ENCODE assay signal across 8 cellular contexts in the genomic region with DNA sequence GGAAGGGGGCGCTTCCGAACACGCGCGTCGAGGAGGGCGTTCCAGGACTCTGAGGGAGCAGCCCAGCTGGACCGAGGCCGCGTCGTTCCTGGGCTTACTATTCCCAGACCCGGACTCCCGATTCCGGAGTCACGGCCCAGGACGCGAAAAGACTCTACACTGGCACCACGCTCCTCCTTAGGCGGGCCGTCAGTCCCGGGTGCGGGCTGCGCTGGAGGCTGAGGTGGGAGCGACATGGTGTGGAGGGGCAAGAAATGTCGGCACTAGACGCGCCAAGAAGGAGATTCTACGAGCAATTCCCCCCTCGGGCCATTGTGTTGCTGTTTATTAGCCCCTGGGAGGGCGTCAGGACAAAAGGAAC. TPM values are rescaled to one million over a fixed set of nuclear protein-coding genes. Genes with fewer than 3 reads are reported as not detected.
DNase-seq lines count a peak whose midpoint lies in the region; ATAC-seq, FAIRE-seq and TF ChIP-seq lines count a peak whose summit lies in the region.

No MANE protein-coding gene starts in this region.

- H3K27ac ChIP-seq in keratinocyte (ENCODE audit: control insufficient read depth, insufficient read depth, low read length) (no peak overlapping the region), stomach (peak overlapping the region in 1 of 5 donors; percentile 15)

- H3K4me3 ChIP-seq in astrocyte of the cerebellum (ENCODE audit: low read depth, low read length): peak overlapping the region; percentile 66
- peak overlapping the region; percentile 70 to 88 (median 78) for H3K4me3 ChIP-seq in keratinocyte (ENCODE audit: control insufficient read depth in 2 of 3, extremely low read depth in 1 of 3, insufficient read depth in 2 of 3, low read depth in 1 of 3, low read length in 3 of 3)
- H3K4me3 ChIP-seq in stomach: peak overlapping the region; percentile 59 to 82 (median 72)

- H3K36me3 ChIP-seq in keratinocyte (ENCODE audit: control insufficient read depth in 2 of 2, extremely low read depth in 1 of 2, insufficient read depth in 2 of 2, low read length in 2 of 2) (no peaks in the 10 kb centered on the region), stomach (no peaks in the 10 kb centered on the region)

- FAIRE-seq in keratinocyte (lab: Jason Lieb, UNC): no peak

- 1 to 5% (median 3%) methylated on average over 18 to 30 of the region's 30 CpGs for WGBS in stomach, 5 donors

- H3K27me3 ChIP-seq in keratinocyte (ENCODE audit: control insufficient read depth, extremely low read depth, insufficient read depth, low read length): no peaks in the 10 kb centered on the region
- H3K27me3 ChIP-seq in stomach: peaks cover 0 to 14% (median 4%) of the 10 kb centered on the region in 3 donors

- ATAC-seq in GM19372 (IDR thresholded peaks at IDR 0.05; ENCODE audit: low read depth, unreplicated experiment) (peak; percentile 10), HG03439 (IDR thresholded peaks at IDR 0.05; ENCODE audit: unreplicated experiment) (peak; percentile 26), GM18519 (IDR thresholded peaks at IDR 0.05; ENCODE audit: low FRiP score, unreplicated experiment) (no peak)

- peak overlapping the region; percentile 56 for H3K9ac ChIP-seq in keratinocyte (ENCODE audit: control insufficient read depth, extremely low read depth, insufficient read depth, low read length)

- H2AFZ ChIP-seq in keratinocyte (ENCODE audit: control insufficient read depth, low read length): peak overlapping the region; percentile 89

- no peaks in the 10 kb centered on the region for H4K20me1 ChIP-seq in keratinocyte (ENCODE audit: control insufficient read depth, extremely low read depth, insufficient read depth, low read length)

- no peaks in the 10 kb centered on the region for H3K79me2 ChIP-seq in keratinocyte (ENCODE audit: control insufficient read depth, insufficient read depth, low read length)

- intact Hi-C loops in stomach (cut with DNase I; ENCODE audit: low total_unique reads): no loop called here

- H3K9me3 ChIP-seq in keratinocyte (ENCODE audit: control insufficient read depth, low read depth, low read length) (no peaks in the 10 kb centered on the region), stomach (no peaks in the 10 kb centered on the region)

- dilution Hi-C loops in keratinocyte (cut with MboI; ENCODE audit: extremely low pct_ligation_motif_present, low sequenced_read_pairs): no loop called here

- TF ChIP-seq POLR2A in stomach (IDR thresholded peaks at IDR 0.05): no peak

- peak overlapping the region; percentile 94 for H3K4me2 ChIP-seq in keratinocyte (ENCODE audit: control insufficient read depth, extremely low read depth, insufficient read depth, low read depth, low read length)

- TF ChIP-seq CTCF in astrocyte of the cerebellum (IDR thresholded peaks at IDR 0.05; ENCODE audit: low read depth, low read length, missing control alignments): no peak
- TF ChIP-seq CTCF in keratinocyte (optimal IDR thresholded peaks at IDR 0.05 in 1 of 3, IDR thresholded peaks at IDR 0.05 in 1 of 3, conservative IDR thresholded peaks at IDR 0.05 in 1 of 3; ENCODE audit: extremely low read depth in 1 of 3, insufficient read depth in 2 of 3, low read length in 3 of 3): no peak
- TF ChIP-seq CTCF in stomach (IDR thresholded peaks at IDR 0.05): no peak

- H3K4me1 ChIP-seq in keratinocyte (ENCODE audit: control insufficient read depth, extremely low read depth, insufficient read depth, low read length) (peaks cover 6% of the 10 kb centered on the region), stomach (peaks cover 7 to 18% (median 17%) of the 10 kb centered on the region in 4 donors)

- DNase-seq in AG20443 (ENCODE audit: low spot score) (peak; percentile 14), astrocyte of the cerebellum (ENCODE audit: low read depth) (no peak), keratinocyte (ENCODE audit: low read depth, low spot score) (no peak), stomach (no peak), retina (no peak)

- in situ Hi-C loops in astrocyte of the cerebellum (cut with HindIII; ENCODE audit: low sequenced_read_pairs): no loop called here

- no peaks in the 10 kb centered on the region for H3K9me1 ChIP-seq in keratinocyte (ENCODE audit: control insufficient read depth, extremely low read depth, insufficient read depth, low read length)

- no peak for TF ChIP-seq EP300 in stomach (IDR thresholded peaks at IDR 0.05)

RNA-seq across cellular contexts. Expression of a gene that starts 0.6 kb away (rescaled TPM):
- 0.34 to 0.81 TPM (median 0.44 TPM) in 3 replicates for polyA plus RNA-seq in keratinocyte
- 0.86 TPM for polyA plus RNA-seq in keratinocyte (2011; ENCODE audit: low read depth)
- polyA plus RNA-seq in keratinocyte (2011; cell fraction: cytosol; rRNA removed): 0.40 and 0.78 TPM in 2 replicates
- 0.46 and 1.0 TPM in 2 replicates for polyA plus RNA-seq in keratinocyte (2011; cell fraction: nucleus; rRNA removed)
- 0.47 and 0.55 TPM in 2 replicates for polyA plus RNA-seq in keratinocyte (2012; ENCODE audit: low replicate concordance)
- 0.16 to 0.61 TPM in 2 of 3 replicates, not detected in the other for polyA minus RNA-seq in keratinocyte
- polyA minus RNA-seq in keratinocyte (2011; cell fraction: cytosol; rRNA and poly(A)+ RNA removed): not detected
- 0.32 and 0.78 TPM in 2 replicates for polyA minus RNA-seq in keratinocyte (2011; cell fraction: nucleus; rRNA and poly(A)+ RNA removed)
- 1 to 10 TPM in 3 of 5 donors, under 1 TPM in 1, not detected in 1; 0.45 to 3.6 (median 3.5) TPM for total RNA-seq in stomach
- polyA plus RNA-seq in stomach: under 1 TPM in 2 of 3 donors, not detected in 1; 0.15 to 0.63 TPM

RNA-seq across cellular contexts. Expression of a gene that starts 26.9 kb away (rescaled TPM):
- polyA plus RNA-seq in keratinocyte (0.12 to 0.23 TPM (median 0.13 TPM) in 3 replicates), stomach (1 to 10 TPM in 2 of 3 donors, under 1 TPM in 1; 0.50 to 2.1 (median 1.7) TPM)
- polyA plus RNA-seq in keratinocyte (2011; ENCODE audit: low read depth): not detected
- polyA plus RNA-seq in keratinocyte (2011; cell fraction: cytosol; rRNA removed): 0.13 and 0.17 TPM in 2 replicates
- polyA plus RNA-seq in keratinocyte (2011; cell fraction: nucleus; rRNA removed): 0.13 and 0.60 TPM in 2 replicates
- polyA plus RNA-seq in keratinocyte (2012; ENCODE audit: low replicate concordance): not detected in 2 replicates
- 0.38 to 0.46 TPM in 2 of 3 replicates, not detected in the other for polyA minus RNA-seq in keratinocyte
- not detected for polyA minus RNA-seq in keratinocyte (2011; cell fraction: cytosol; rRNA and poly(A)+ RNA removed)
- polyA minus RNA-seq in keratinocyte (2011; cell fraction: nucleus; rRNA and poly(A)+ RNA removed): 0.54 and 1.1 TPM in 2 replicates
- total RNA-seq in stomach: 10 to 100 TPM in 1 of 5 donors, 1 to 10 TPM in 1, under 1 TPM in 2, not detected in 1; 0.45 to 10.6 (median 2.9) TPM
